1 cellular context compared by ENCODE assay signal in the genomic region with DNA sequence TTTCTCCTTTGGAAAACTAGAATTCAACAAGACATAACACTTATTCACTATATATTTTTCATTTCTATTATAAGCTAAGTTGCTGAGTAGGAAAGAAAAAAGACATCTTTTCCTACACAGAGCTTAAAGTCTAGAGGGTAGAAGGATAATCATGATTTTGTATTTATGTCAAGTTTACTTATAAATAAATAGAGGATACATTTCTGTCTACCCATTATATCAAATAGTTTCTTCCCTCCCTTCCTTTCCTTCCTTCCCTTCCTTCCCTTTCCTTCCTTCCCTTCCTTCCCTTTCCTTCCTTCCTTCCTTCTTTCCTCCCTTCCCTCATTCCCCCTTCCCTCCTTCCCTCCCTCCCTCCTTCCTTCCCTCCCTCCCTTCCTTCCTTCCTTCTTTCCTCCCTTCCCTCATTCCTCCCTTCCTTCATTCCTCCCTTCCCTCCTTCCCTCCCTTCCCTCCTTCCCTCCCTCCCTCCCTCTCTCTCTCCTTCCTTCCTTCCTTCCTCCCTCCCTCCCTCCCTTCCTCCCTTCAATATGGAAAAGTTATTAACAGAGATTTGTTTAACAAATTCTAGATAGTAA.
TF ChIP-seq lines count a peak whose summit lies in the region.

No MANE protein-coding gene starts in this region.

TF ChIP-seq in A549, 52 proteins besides CTCF, POLR2A, EP300 and RAD21 (continued from another document):
- TF ChIP-seq, protein P1, sequence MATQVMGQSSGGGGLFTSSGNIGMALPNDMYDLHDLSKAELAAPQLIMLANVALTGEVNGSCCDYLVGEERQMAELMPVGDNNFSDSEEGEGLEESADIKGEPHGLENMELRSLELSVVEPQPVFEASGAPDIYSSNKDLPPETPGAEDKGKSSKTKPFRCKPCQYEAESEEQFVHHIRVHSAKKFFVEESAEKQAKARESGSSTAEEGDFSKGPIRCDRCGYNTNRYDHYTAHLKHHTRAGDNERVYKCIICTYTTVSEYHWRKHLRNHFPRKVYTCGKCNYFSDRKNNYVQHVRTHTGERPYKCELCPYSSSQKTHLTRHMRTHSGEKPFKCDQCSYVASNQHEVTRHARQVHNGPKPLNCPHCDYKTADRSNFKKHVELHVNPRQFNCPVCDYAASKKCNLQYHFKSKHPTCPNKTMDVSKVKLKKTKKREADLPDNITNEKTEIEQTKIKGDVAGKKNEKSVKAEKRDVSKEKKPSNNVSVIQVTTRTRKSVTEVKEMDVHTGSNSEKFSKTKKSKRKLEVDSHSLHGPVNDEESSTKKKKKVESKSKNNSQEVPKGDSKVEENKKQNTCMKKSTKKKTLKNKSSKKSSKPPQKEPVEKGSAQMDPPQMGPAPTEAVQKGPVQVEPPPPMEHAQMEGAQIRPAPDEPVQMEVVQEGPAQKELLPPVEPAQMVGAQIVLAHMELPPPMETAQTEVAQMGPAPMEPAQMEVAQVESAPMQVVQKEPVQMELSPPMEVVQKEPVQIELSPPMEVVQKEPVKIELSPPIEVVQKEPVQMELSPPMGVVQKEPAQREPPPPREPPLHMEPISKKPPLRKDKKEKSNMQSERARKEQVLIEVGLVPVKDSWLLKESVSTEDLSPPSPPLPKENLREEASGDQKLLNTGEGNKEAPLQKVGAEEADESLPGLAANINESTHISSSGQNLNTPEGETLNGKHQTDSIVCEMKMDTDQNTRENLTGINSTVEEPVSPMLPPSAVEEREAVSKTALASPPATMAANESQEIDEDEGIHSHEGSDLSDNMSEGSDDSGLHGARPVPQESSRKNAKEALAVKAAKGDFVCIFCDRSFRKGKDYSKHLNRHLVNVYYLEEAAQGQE (IDR thresholded peaks at IDR 0.05) = no peak
- no peak for TF ChIP-seq RARB (CRISPR knock-in tag; IDR thresholded peaks at IDR 0.05)
- TF ChIP-seq SREBF2 (IDR thresholded peaks at IDR 0.05) = no peak
- TF ChIP-seq BHLHE40 (IDR thresholded peaks at IDR 0.05; ENCODE audit: low read depth, low read length) = no peak
- TF ChIP-seq, protein P2, sequence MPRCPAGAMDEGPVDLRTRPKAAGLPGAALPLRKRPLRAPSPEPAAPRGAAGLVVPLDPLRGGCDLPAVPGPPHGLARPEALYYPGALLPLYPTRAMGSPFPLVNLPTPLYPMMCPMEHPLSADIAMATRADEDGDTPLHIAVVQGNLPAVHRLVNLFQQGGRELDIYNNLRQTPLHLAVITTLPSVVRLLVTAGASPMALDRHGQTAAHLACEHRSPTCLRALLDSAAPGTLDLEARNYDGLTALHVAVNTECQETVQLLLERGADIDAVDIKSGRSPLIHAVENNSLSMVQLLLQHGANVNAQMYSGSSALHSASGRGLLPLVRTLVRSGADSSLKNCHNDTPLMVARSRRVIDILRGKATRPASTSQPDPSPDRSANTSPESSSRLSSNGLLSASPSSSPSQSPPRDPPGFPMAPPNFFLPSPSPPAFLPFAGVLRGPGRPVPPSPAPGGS (IDR thresholded peaks at IDR 0.05) = no peak
- TF ChIP-seq ESRRA (IDR thresholded peaks at IDR 0.05; ENCODE audit: borderline replicate concordance, low read length) = no peak
- TF ChIP-seq CHD4 (IDR thresholded peaks at IDR 0.05; ENCODE audit: borderline replicate concordance) = no peak
